Comparison of ENCODE assay signal across 1 cellular context in genomic region chr12:132840536-132840935, GRCh38.
TF ChIP-seq lines count a peak whose summit lies in the region.

No MANE protein-coding gene starts in this region.

TF ChIP-seq in GM12878, 131 proteins besides CTCF, POLR2A, EP300 and RAD21:
- TF ChIP-seq YBX1 (IDR thresholded peaks at IDR 0.05), result no peak
- TF ChIP-seq RAD51 (IDR thresholded peaks at IDR 0.05), result no peak
- TF ChIP-seq, protein P1, sequence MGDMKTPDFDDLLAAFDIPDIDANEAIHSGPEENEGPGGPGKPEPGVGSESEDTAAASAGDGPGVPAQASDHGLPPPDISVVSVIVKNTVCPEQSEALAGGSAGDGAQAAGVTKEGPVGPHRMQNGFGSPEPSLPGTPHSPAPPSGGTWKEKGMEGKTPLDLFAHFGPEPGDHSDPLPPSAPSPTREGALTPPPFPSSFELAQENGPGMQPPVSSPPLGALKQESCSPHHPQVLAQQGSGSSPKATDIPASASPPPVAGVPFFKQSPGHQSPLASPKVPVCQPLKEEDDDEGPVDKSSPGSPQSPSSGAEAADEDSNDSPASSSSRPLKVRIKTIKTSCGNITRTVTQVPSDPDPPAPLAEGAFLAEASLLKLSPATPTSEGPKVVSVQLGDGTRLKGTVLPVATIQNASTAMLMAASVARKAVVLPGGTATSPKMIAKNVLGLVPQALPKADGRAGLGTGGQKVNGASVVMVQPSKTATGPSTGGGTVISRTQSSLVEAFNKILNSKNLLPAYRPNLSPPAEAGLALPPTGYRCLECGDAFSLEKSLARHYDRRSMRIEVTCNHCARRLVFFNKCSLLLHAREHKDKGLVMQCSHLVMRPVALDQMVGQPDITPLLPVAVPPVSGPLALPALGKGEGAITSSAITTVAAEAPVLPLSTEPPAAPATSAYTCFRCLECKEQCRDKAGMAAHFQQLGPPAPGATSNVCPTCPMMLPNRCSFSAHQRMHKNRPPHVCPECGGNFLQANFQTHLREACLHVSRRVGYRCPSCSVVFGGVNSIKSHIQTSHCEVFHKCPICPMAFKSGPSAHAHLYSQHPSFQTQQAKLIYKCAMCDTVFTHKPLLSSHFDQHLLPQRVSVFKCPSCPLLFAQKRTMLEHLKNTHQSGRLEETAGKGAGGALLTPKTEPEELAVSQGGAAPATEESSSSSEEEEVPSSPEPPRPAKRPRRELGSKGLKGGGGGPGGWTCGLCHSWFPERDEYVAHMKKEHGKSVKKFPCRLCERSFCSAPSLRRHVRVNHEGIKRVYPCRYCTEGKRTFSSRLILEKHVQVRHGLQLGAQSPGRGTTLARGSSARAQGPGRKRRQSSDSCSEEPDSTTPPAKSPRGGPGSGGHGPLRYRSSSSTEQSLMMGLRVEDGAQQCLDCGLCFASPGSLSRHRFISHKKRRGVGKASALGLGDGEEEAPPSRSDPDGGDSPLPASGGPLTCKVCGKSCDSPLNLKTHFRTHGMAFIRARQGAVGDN (IDR thresholded peaks at IDR 0.05), result no peak
- TF ChIP-seq PAX8 (IDR thresholded peaks at IDR 0.05), result no peak
- no peak for TF ChIP-seq SKIL (IDR thresholded peaks at IDR 0.05; ENCODE audit: low read depth, poor library complexity, severe bottlenecking)
- TF ChIP-seq RBBP5 (conservative IDR thresholded peaks at IDR 0.05), result no peak
- TF ChIP-seq SREBF1 (IDR thresholded peaks at IDR 0.05; ENCODE audit: low read length), result no peak
- no peak for TF ChIP-seq PBX3 (IDR thresholded peaks at IDR 0.05; ENCODE audit: insufficient replicate concordance, low read depth, low read length)
- TF ChIP-seq JUNB (IDR thresholded peaks at IDR 0.05), result no peak
- no peak for TF ChIP-seq NR2F1 (conservative IDR thresholded peaks at IDR 0.05)
- TF ChIP-seq ZNF24 (IDR thresholded peaks at IDR 0.05), result no peak
- no peak for TF ChIP-seq GABPA (IDR thresholded peaks at IDR 0.05; ENCODE audit: low read depth)
- TF ChIP-seq TAF1 (IDR thresholded peaks at IDR 0.05; ENCODE audit: borderline replicate concordance, low read depth, low read length), result no peak
- TF ChIP-seq, protein P2, sequence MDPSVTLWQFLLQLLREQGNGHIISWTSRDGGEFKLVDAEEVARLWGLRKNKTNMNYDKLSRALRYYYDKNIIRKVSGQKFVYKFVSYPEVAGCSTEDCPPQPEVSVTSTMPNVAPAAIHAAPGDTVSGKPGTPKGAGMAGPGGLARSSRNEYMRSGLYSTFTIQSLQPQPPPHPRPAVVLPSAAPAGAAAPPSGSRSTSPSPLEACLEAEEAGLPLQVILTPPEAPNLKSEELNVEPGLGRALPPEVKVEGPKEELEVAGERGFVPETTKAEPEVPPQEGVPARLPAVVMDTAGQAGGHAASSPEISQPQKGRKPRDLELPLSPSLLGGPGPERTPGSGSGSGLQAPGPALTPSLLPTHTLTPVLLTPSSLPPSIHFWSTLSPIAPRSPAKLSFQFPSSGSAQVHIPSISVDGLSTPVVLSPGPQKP (IDR thresholded peaks at IDR 0.05; ENCODE audit: low read depth, low read length), result no peak
- TF ChIP-seq NR2C1 (IDR thresholded peaks at IDR 0.05), result no peak
- TF ChIP-seq, protein P3, sequence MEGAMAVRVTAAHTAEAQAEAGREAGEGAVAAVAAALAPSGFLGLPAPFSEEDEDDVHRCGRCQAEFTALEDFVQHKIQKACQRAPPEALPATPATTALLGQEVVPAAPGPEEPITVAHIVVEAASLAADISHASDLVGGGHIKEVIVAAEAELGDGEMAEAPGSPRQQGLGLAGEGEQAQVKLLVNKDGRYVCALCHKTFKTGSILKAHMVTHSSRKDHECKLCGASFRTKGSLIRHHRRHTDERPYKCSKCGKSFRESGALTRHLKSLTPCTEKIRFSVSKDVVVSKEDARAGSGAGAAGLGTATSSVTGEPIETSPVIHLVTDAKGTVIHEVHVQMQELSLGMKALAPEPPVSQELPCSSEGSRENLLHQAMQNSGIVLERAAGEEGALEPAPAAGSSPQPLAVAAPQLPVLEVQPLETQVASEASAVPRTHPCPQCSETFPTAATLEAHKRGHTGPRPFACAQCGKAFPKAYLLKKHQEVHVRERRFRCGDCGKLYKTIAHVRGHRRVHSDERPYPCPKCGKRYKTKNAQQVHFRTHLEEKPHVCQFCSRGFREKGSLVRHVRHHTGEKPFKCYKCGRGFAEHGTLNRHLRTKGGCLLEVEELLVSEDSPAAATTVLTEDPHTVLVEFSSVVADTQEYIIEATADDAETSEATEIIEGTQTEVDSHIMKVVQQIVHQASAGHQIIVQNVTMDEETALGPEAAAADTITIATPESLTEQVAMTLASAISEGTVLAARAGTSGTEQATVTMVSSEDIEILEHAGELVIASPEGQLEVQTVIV (IDR thresholded peaks at IDR 0.05; ENCODE audit: borderline replicate concordance, partially characterized antibody), result no peak
- TF ChIP-seq ZSCAN29 (IDR thresholded peaks at IDR 0.05), result no peak
TF ChIP-seq in GM12878: peak in this region for 0.
